8 cellular contexts compared by ENCODE assay signal in genomic region chr17:81398855-81399451, GRCh38. TPM values are rescaled to one million over a fixed set of nuclear protein-coding genes. Genes with fewer than 3 reads are reported as not detected.
DNase-seq lines count a peak whose midpoint lies in the region; ATAC-seq and TF ChIP-seq lines count a peak whose summit lies in the region.

No MANE protein-coding gene starts in this region.

- H3K4me3 ChIP-seq in kidney epithelial cell (ENCODE audit: low read depth, low read length): peak overlapping the region; percentile 57

- POLR2A ChIA-PET in activated CD4-positive, alpha-beta T cell treated with anti-CD3 and anti-CD28 coated beads for 36 hours (lab: Charles Lee): no interaction called here
- POLR2A ChIA-PET in activated naive CD8-positive, alpha-beta T cell treated with anti-CD3 and anti-CD28 coated beads, Interleukin-2, amount 10 ng/mL, durations not matched to agents 7 days and 5 days (lab: Charles Lee): interaction anchor here (0.7 to 1.0 kb wide), 2 partner anchors 11 to 1127 kb away, joined by 3 read pairs; no protein-coding TSS in a partner anchor

- H3K27me3 Mint-ChIP-seq in activated CD4-positive, alpha-beta T cell treated with anti-CD3 and anti-CD28 coated beads for 36 hours: peaks cover 59% of the 10 kb centered on the region
- peaks cover 69% of the 10 kb centered on the region for H3K27me3 Mint-ChIP-seq in activated naive CD8-positive, alpha-beta T cell treated with anti-CD3 and anti-CD28 coated beads, Interleukin-2, amount 10 ng/mL, durations not matched to agents 7 days and 5 days

- no peaks in the 10 kb centered on the region for H3K27me3 ChIP-seq in kidney epithelial cell (ENCODE audit: control insufficient read depth, insufficient read depth, low read length)

- peak overlapping the region; percentile 74 for H3K27ac ChIP-seq in temporal lobe (ENCODE audit: low read depth, low read length)

- H3K27ac Mint-ChIP-seq in activated CD4-positive, alpha-beta T cell treated with anti-CD3 and anti-CD28 coated beads for 36 hours: peak overlapping the region; percentile 51
- peak overlapping the region; percentile 83 for H3K27ac Mint-ChIP-seq in activated naive CD8-positive, alpha-beta T cell treated with anti-CD3 and anti-CD28 coated beads, Interleukin-2, amount 10 ng/mL, durations not matched to agents 7 days and 5 days

- no peaks in the 10 kb centered on the region for H3K9me3 Mint-ChIP-seq in activated CD4-positive, alpha-beta T cell treated with anti-CD3 and anti-CD28 coated beads for 36 hours (ENCODE audit: low read depth)
- no peaks in the 10 kb centered on the region for H3K9me3 Mint-ChIP-seq in activated naive CD8-positive, alpha-beta T cell treated with anti-CD3 and anti-CD28 coated beads, Interleukin-2, amount 10 ng/mL, durations not matched to agents 7 days and 5 days

- CTCF ChIA-PET in activated CD4-positive, alpha-beta T cell treated with anti-CD3 and anti-CD28 coated beads for 36 hours (lab: Charles Lee): no interaction called here

- peaks cover 25% of the 10 kb centered on the region for H3K4me1 Mint-ChIP-seq in activated CD4-positive, alpha-beta T cell treated with anti-CD3 and anti-CD28 coated beads for 36 hours
- H3K4me1 Mint-ChIP-seq in activated naive CD8-positive, alpha-beta T cell treated with anti-CD3 and anti-CD28 coated beads, Interleukin-2, amount 10 ng/mL, durations not matched to agents 7 days and 5 days: peaks cover 19% of the 10 kb centered on the region

- no peak for ATAC-seq in activated CD4-positive, alpha-beta T cell treated with anti-CD3 and anti-CD28 coated beads for 36 hours
- ATAC-seq in activated naive CD8-positive, alpha-beta T cell treated with anti-CD3 and anti-CD28 coated beads, Interleukin-2, amount 10 ng/mL, durations not matched to agents 7 days and 5 days (ENCODE audit: low read depth): no peak

- intact Hi-C loops in activated CD4-positive, alpha-beta T cell treated with anti-CD3 and anti-CD28 coated beads for 36 hours (cut with DNase I, micrococcal nuclease): loop anchor here in 1 of 2 experiments (10.0 kb wide), 2 partner anchors 924 to 1594 kb away; partner anchors contain the start of gene NPTX1

- peak overlapping the region; percentile 71 for H3K4me3 Mint-ChIP-seq in activated CD4-positive, alpha-beta T cell treated with anti-CD3 and anti-CD28 coated beads for 36 hours
- peak overlapping the region; percentile 83 for H3K4me3 Mint-ChIP-seq in activated naive CD8-positive, alpha-beta T cell treated with anti-CD3 and anti-CD28 coated beads, Interleukin-2, amount 10 ng/mL, durations not matched to agents 7 days and 5 days

- TF ChIP-seq CTCF in kidney epithelial cell (IDR thresholded peaks at IDR 0.05; ENCODE audit: insufficient read depth, low read length, poor library complexity, severe bottlenecking): no peak

- no peaks in the 10 kb centered on the region for H3K36me3 ChIP-seq in kidney epithelial cell (ENCODE audit: control insufficient read depth, insufficient read depth, low read length)

- DNase-seq in activated CD4-positive, alpha-beta T cell treated with anti-CD3 and anti-CD28 coated beads for 36 hours: no peak
- no peak for DNase-seq in activated CD4-positive, alpha-beta T cell treated with anti-CD3 and anti-CD28 coated beads for 4 hours
- no peak for DNase-seq in activated naive CD8-positive, alpha-beta T cell treated with anti-CD3 and anti-CD28 coated beads, Interleukin-2, amount 10 ng/mL, durations not matched to agents 7 days and 5 days
- DNase-seq in kidney epithelial cell (ENCODE audit: low read depth) (no peak), SK-N-DZ (ENCODE audit: low spot score) (no peak), HPDE6-E6E7 (ENCODE audit: extremely low spot score) (no peak), NCI-H1417 (lab: John Stamatoyannopoulos, UW) (no peak)

- no peaks in the 10 kb centered on the region for H3K36me3 Mint-ChIP-seq in activated CD4-positive, alpha-beta T cell treated with anti-CD3 and anti-CD28 coated beads for 36 hours (ENCODE audit: low read depth)
- H3K36me3 Mint-ChIP-seq in activated naive CD8-positive, alpha-beta T cell treated with anti-CD3 and anti-CD28 coated beads, Interleukin-2, amount 10 ng/mL, durations not matched to agents 7 days and 5 days: peaks cover 2% of the 10 kb centered on the region

RNA-seq across cellular contexts. Expression of gene BAHCC1, which starts 3.7 kb away (rescaled TPM):
- total RNA-seq in activated CD4-positive, alpha-beta T cell treated with anti-CD3 and anti-CD28 coated beads for 36 hours: under 1 TPM in 1 of 2 experiments, not detected in 1; 0.05 TPM
- 1 to 10 TPM in 1 of 2 experiments, under 1 TPM in 1; 0.86 to 1.0 TPM for total RNA-seq in activated naive CD8-positive, alpha-beta T cell treated with anti-CD3 and anti-CD28 coated beads, Interleukin-2, amount 10 ng/mL, durations not matched to agents 7 days and 5 days
- total RNA-seq in kidney epithelial cell (6.6 and 15.1 TPM in 2 replicates), temporal lobe (16.7 TPM)
- 6.6 and 15.1 TPM in 2 replicates for polyA plus RNA-seq in SK-N-DZ (2014; cell fraction: cytosol; rRNA removed)
- 33.7 and 55.3 TPM in 2 replicates for polyA plus RNA-seq in SK-N-DZ (2014; cell fraction: nucleus; rRNA removed)
